Comparison of ENCODE assay signal across 8 cellular contexts in genomic region chr2:230068658-230069080, GRCh38. TPM values are rescaled to one million over a fixed set of nuclear protein-coding genes. Genes with fewer than 3 reads are reported as not detected.
DNase-seq lines count a peak whose midpoint lies in the region; ATAC-seq, FAIRE-seq and TF ChIP-seq lines count a peak whose summit lies in the region.

A gene with protein sequence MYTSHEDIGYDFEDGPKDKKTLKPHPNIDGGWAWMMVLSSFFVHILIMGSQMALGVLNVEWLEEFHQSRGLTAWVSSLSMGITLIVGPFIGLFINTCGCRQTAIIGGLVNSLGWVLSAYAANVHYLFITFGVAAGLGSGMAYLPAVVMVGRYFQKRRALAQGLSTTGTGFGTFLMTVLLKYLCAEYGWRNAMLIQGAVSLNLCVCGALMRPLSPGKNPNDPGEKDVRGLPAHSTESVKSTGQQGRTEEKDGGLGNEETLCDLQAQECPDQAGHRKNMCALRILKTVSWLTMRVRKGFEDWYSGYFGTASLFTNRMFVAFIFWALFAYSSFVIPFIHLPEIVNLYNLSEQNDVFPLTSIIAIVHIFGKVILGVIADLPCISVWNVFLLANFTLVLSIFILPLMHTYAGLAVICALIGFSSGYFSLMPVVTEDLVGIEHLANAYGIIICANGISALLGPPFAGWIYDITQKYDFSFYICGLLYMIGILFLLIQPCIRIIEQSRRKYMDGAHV (minus strand): TSS chr2:230068924. CDS start chr2:230059352, 9,572 bp downstream.

- no peaks in the 10 kb centered on the region for H4K20me1 ChIP-seq in Karpas-422 (ENCODE audit: insufficient read depth, low read depth, low read length)

- ATAC-seq in GM19395 (IDR thresholded peaks at IDR 0.05; ENCODE audit: unreplicated experiment): peak; percentile 48

- POLR2A ChIA-PET in BJ (lab: Charles Lee): no interaction called here

- no peaks in the 10 kb centered on the region for H3K9me3 ChIP-seq in Karpas-422 (ENCODE audit: low read length)
- H3K9me3 ChIP-seq in SK-N-MC (ENCODE audit: low read depth, low read length): no peaks in the 10 kb centered on the region

- H3K4me1 ChIP-seq in Karpas-422 (ENCODE audit: low read length): peaks cover 16% of the 10 kb centered on the region

- CTCF ChIA-PET in BJ (lab: Yijun Ruan, JAX): interaction anchor here (1.0 to 4.2 kb wide), 5 partner anchors 12 to 542 kb away, joined by 4 to 42 read pairs (median 5); no protein-coding TSS in a partner anchor

- H3K79me2 ChIP-seq in Karpas-422 (ENCODE audit: low read length): no peaks in the 10 kb centered on the region

- no peak within 1 kb of the TSS for H3K27ac ChIP-seq in Karpas-422 (ENCODE audit: low read length)
- no peak within 1 kb of the TSS for H3K27ac ChIP-seq in SK-N-MC

- no peak for FAIRE-seq in RCC 7860 (lab: Jason Lieb, UNC)

- no peaks in the 10 kb centered on the region for H3K9me2 ChIP-seq in Karpas-422 (replicated peaks; ENCODE audit: insufficient read depth, low read length)

- peak within 1 kb of the TSS; percentile 89 for H2AFZ ChIP-seq in Karpas-422 (ENCODE audit: low read length)

- H3K9ac ChIP-seq in Karpas-422 (ENCODE audit: low read length) (peak within 1 kb of the TSS; percentile 61), SK-N-MC (ENCODE audit: insufficient read length) (peak within 1 kb of the TSS; percentile 9)

- TF ChIP-seq CTCF in BJ (IDR thresholded peaks at IDR 0.05; ENCODE audit: insufficient read depth, low read depth, low read length): peak; percentile 33

- peak within 1 kb of the TSS; percentile 85 for H3K4me2 ChIP-seq in Karpas-422 (ENCODE audit: low read depth, low read length, poor library complexity, severe bottlenecking)

- peak within 1 kb of the TSS; percentile 51 for H3K4me3 ChIP-seq in BJ (ENCODE audit: low read depth, low read length)
- H3K4me3 ChIP-seq in Karpas-422 (ENCODE audit: low read length): peak within 1 kb of the TSS; percentile 68
- H3K4me3 ChIP-seq in SK-N-MC: peak within 1 kb of the TSS; percentile 85

- peaks cover 5% of the 10 kb centered on the region for H3K27me3 ChIP-seq in BJ (ENCODE audit: control insufficient read depth, insufficient read depth, low read length)
- H3K27me3 ChIP-seq in Karpas-422 (ENCODE audit: low read length): no peaks in the 10 kb centered on the region

- DNase-seq in BJ (ENCODE audit: low read depth): no peak
- DNase-seq in Karpas-422: peak; percentile 64
- no peak for DNase-seq in SK-N-MC (ENCODE audit: low read depth, low spot score)
- DNase-seq in cerebellum (ENCODE audit: low spot score): peak; percentile 57
- peak; percentile 56 for DNase-seq in kidney glomerular epithelial cell (lab: John Stamatoyannopoulos, UW)
- peak; percentile 3 for DNase-seq in stimulated activated CD4-positive, alpha-beta T cell treated with anti-CD3 and anti-CD28 coated beads, Interleukin-1b, Interleukin-23, amount 100 ng/mL, for 48 hours
- DNase-seq in RCC 7860 (ENCODE audit: low spot score): no peak

- H3K36me3 ChIP-seq in BJ (ENCODE audit: control insufficient read depth, insufficient read depth, low read length) (no peaks in the 10 kb centered on the region), Karpas-422 (ENCODE audit: insufficient read depth, low read length) (no peaks in the 10 kb centered on the region), SK-N-MC (ENCODE audit: insufficient read depth, low read length) (no peaks in the 10 kb centered on the region)

RNA-seq across cellular contexts. Expression of the gene that starts here (rescaled TPM):
- polyA plus RNA-seq in BJ (2011; rRNA removed): 0.93 and 1.0 TPM in 2 replicates
- 0.28 and 1.1 TPM in 2 replicates for polyA minus RNA-seq in BJ (2011; rRNA and poly(A)+ RNA removed)
- 0.15 and 0.29 TPM in 2 replicates for total RNA-seq in Karpas-422 (2014; rRNA removed; shearing (Covaris generic); ENCODE audit: low replicate concordance)
- 52.7 TPM for total RNA-seq in cerebellum

Comparison
In these comparisons a context has a peak if more than half of its experiments do, and no peak if none do; other contexts are left out.
1. RNA of the gene that starts here (total RNA-seq): 52.7 TPM in cerebellum (single experiment); 0.15 to 0.29 TPM in Karpas-422; every median in the first group is over 10 times any median in the second.
2. Peak in DNase-seq, H3K4me3 ChIP-seq, H3K9ac ChIP-seq and H3K4me2 ChIP-seq in Karpas-422; RNA of the gene not detected or under 1 TPM.
3. DNase-seq: peak in cerebellum (single experiment), kidney glomerular epithelial cell (single experiment) and stimulated activated CD4-positive, alpha-beta T cell treated with anti-CD3 and anti-CD28 coated beads, Interleukin-1b, Interleukin-23, amount 100 ng/mL, for 48 hours (single experiment); none in BJ (single experiment), SK-N-MC (single experiment) and RCC 7860 (single experiment).
4. Peak in every context shown above with its lines, with median percentiles within 50 percentile points of each other: H3K4me3 ChIP-seq.